In the genomic region with DNA sequence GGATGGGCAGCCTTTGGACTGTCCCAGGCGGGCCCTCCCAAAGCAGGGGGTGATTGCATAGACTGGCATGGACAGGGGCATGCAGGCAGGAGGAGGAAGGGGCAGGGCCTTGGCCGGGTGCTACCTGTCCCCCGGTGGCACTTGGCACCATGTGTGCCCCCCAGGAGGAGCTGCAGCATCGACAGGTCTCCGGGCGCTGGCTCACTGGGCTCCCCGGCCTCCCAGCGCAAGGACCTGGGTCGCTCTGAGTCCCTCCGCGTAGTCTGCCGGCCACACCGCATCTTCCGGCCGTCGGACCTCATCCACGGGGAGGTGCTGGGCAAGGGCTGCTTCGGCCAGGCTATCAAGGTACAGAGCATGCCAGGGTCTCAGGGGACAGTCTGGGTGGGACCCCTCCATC, we compare ENCODE assay signal across 26 cellular contexts.
"Had no signal": no experiment of that assay in that cellular context is flagged by ENCODE, and none has a peak within 500 bp of the region (broad histone marks: within the 10 kb centered on the region; RNA-seq: fewer than 3 reads in every experiment).

No MANE protein-coding gene starts in this region.

- H3K4me3 ChIP-seq: colonic mucosa, gastrocnemius medialis, hepatocyte, left lung, mucosa of descending colon, pancreas, right lobe of liver, stomach, testis, tibial artery had no signal

- H3K27me3 ChIP-seq: colonic mucosa, gastrocnemius medialis, hepatocyte, left lung, pancreas, right lobe of liver, stomach, testis, tibial artery had no signal

- ATAC-seq: esophagus mucosa; gastrocnemius medialis; left cardiac atrium; left lung; mucosa of descending colon; natural killer cell treated with Interleukin-12 subunit alpha and Interleukin-12 subunit beta and Interleukin-15 and Interleukin-18, amount 100 ng/mL, for 72 hours; pancreas had no signal

- H3K4me2 ChIP-seq: hepatocyte had no signal

- DNase-seq: colonic mucosa; effector CD8-positive, alpha-beta T cell; endodermal cell; foreskin fibroblast; gastrocnemius medialis; head of caudate nucleus; left cardiac atrium; left lung; mesenchymal stem cell; mucosa of descending colon; naive B cell; occipital lobe; pancreas; retina; right lobe of liver; small intestine; stimulated activated CD4-positive, alpha-beta T cell treated with anti-CD3 and anti-CD28 coated beads, Interleukin-15, amount 100 ng/mL, for 24 hours; stimulated activated CD4-positive, alpha-beta T cell treated with anti-CD3 and anti-CD28 coated beads, Interleukin-2, amount 100 ng/mL, for 48 hours; stimulated activated naive CD4-positive, alpha-beta T cell treated with Interleukin-2 at 50 U/mL for 16 hours; stomach; testis; tibial artery had no signal

- H2AFZ ChIP-seq: hepatocyte had no signal

- H3K27ac ChIP-seq: colonic mucosa, epithelial cell of prostate, gastrocnemius medialis, hepatocyte, left lung, pancreas, right lobe of liver, stomach, testis, tibial artery had no signal

- H3K79me2 ChIP-seq: hepatocyte had no signal

- H3K9me3 ChIP-seq: colonic mucosa, gastrocnemius medialis, left lung, mucosa of descending colon, pancreas, right lobe of liver, stomach, testis, tibial artery had no signal

- H3K4me1 ChIP-seq: colonic mucosa, left lung, pancreas, right lobe of liver, stomach, testis, tibial artery had no signal
